Comparison of ENCODE assay signal across 1 cellular context in genomic region chr6:35933844-35934243, GRCh38.
TF ChIP-seq lines count a peak whose summit lies in the region.

No MANE protein-coding gene starts in this region.

TF ChIP-seq in HepG2, 621 proteins besides CTCF, POLR2A, EP300 and RAD21:
- TF ChIP-seq ZNF441 (CRISPR knock-in tag; IDR thresholded peaks at IDR 0.05; ENCODE audit: borderline replicate concordance): no peak
- no peak for TF ChIP-seq SATB2 (CRISPR knock-in tag; IDR thresholded peaks at IDR 0.05)
- TF ChIP-seq ZNF790 (CRISPR knock-in tag; IDR thresholded peaks at IDR 0.05; ENCODE audit: borderline replicate concordance): no peak
- TF ChIP-seq ZNF451 (CRISPR knock-in tag; IDR thresholded peaks at IDR 0.05): no peak
- TF ChIP-seq ZFX (CRISPR knock-in tag; IDR thresholded peaks at IDR 0.05; ENCODE audit: low read depth): no peak
- no peak for TF ChIP-seq MBNL3 (CRISPR knock-in tag; conservative IDR thresholded peaks at IDR 0.05)
- no peak for TF ChIP-seq ZFP91 (CRISPR knock-in tag; IDR thresholded peaks at IDR 0.05; ENCODE audit: borderline replicate concordance)
- TF ChIP-seq KLF9 (CRISPR knock-in tag; IDR thresholded peaks at IDR 0.05; ENCODE audit: low read depth): no peak
